Comparison of ENCODE assay signal across 8 cellular contexts in the genomic region with DNA sequence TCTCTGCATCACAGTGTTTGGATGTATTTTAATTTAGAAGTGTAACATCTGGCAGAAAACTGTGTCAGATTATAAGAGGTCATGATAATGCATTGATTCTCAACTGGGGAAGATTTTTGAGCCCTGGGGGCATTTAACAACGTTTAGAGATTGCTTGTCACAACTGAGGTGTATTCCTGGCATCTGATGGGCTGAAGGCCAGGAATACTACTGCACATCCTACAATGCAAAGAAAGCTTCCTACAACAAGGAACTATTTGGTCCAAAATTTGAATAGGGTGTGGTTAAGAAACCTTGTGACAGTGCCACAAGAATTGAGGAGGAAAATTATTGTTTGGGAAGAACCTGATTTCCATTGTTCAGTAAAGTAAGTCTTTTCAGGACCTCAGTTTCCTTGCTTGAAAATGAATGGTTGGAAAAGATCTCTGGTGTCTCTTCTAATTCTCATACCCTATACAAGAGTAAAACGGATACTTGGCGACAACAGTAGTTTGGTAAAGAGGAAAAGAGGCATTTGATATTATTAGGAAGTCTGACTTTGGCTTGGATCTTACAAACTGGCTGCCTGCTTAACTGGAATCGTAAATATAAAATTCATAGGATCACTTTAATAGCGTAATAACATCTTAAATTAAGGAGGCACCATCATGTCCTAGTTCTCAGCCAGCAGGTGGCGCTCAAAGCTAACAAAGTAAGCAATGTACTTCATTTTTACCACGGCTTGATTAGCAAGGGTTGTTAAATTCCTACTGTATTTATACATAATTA. TPM values are rescaled to one million over a fixed set of nuclear protein-coding genes. Genes with fewer than 3 reads are reported as not detected.
DNase-seq lines count a peak whose midpoint lies in the region; ATAC-seq and TF ChIP-seq lines count a peak whose summit lies in the region.

No MANE protein-coding gene starts in this region.

- H3K9me3 Mint-ChIP-seq in Calu3 (ENCODE audit: low read depth, unreplicated experiment) = no peaks in the 10 kb centered on the region
- H3K9me3 Mint-ChIP-seq in mesothelial cell of epicardium = no peaks in the 10 kb centered on the region

- peak overlapping the region; percentile 53 for H3K4me3 ChIP-seq in endocrine pancreas (ENCODE audit: control insufficient read depth, insufficient read depth, low read length)

- ATAC-seq in HG03439 (IDR thresholded peaks at IDR 0.05; ENCODE audit: unreplicated experiment) = peak; percentile 51
- no peak for ATAC-seq in HG03039 (IDR thresholded peaks at IDR 0.05; ENCODE audit: unreplicated experiment)

- no peak overlapping the region for H3K4me3 Mint-ChIP-seq in Calu3 (ENCODE audit: low read depth, unreplicated experiment)
- H3K4me3 Mint-ChIP-seq in mesothelial cell of epicardium = no peak overlapping the region

- BruUV-seq in Calu3 (replicated peaks; lab: Mats Ljungman, UMichigan) = no TSS peak

- H3K9me3 ChIP-seq in endocrine pancreas (ENCODE audit: control insufficient read depth, low read length) = no peaks in the 10 kb centered on the region

- CTCF ChIA-PET in Calu3 (lab: Charles Lee) = interaction anchor here (0.6 to 3.0 kb wide), 2 partner anchors 439 to 1070 kb away, joined by 4 to 9 read pairs; no protein-coding TSS in a partner anchor

- no peak overlapping the region for H3K27ac Mint-ChIP-seq in Calu3 (ENCODE audit: unreplicated experiment)
- no peak overlapping the region for H3K27ac Mint-ChIP-seq in mesothelial cell of epicardium

- peak; percentile 39 for TF ChIP-seq CTCF in Calu3 (IDR thresholded peaks at IDR 0.05; ENCODE audit: unreplicated experiment)
- TF ChIP-seq CTCF in mesothelial cell of epicardium (IDR thresholded peaks at IDR 0.05; ENCODE audit: unreplicated experiment) = peak; percentile 89

- H3K36me3 ChIP-seq in endocrine pancreas (ENCODE audit: control insufficient read depth, insufficient read depth, low read length) = no peaks in the 10 kb centered on the region

- DNase-seq in Calu3 = peak; percentile 71
- DNase-seq in NCI-H774 (lab: John Stamatoyannopoulos, UW) = peak; percentile 55
- peak; percentile 90 for DNase-seq in activated CD8-positive, alpha-beta memory T cell treated with anti-CD3 and anti-CD28 coated beads for 24 hours
- peak; percentile 74 to 81 for DNase-seq in mesothelial cell of epicardium (ENCODE audit: low spot score in 2 of 2, unreplicated experiment in 2 of 2)
- peak; percentile 48 to 57 for DNase-seq in stimulated activated CD8-positive, alpha-beta memory T cell treated with anti-CD3 and anti-CD28 coated beads, Interleukin-15, amount 100 ng/mL, for 48 hours (ENCODE audit: low read depth in 2 of 2)

- intact Hi-C loops in Calu3 (cut with micrococcal nuclease; ENCODE audit: unreplicated experiment) = loop anchor here (1.0 to 10.0 kb wide), 5 partner anchors 228 to 811 kb away; a partner anchor contains a TSS

- H3K36me3 Mint-ChIP-seq in Calu3 (ENCODE audit: insufficient read depth, unreplicated experiment) = no peaks in the 10 kb centered on the region
- H3K36me3 Mint-ChIP-seq in mesothelial cell of epicardium = no peaks in the 10 kb centered on the region

- no peaks in the 10 kb centered on the region for H3K27me3 ChIP-seq in endocrine pancreas (ENCODE audit: control insufficient read depth, insufficient read depth, low read length)

- H3K4me1 ChIP-seq in endocrine pancreas (ENCODE audit: control insufficient read depth, insufficient read depth, low read length) = no peaks in the 10 kb centered on the region

- H3K27me3 Mint-ChIP-seq in Calu3 (ENCODE audit: unreplicated experiment) = no peaks in the 10 kb centered on the region
- peaks cover 38% of the 10 kb centered on the region for H3K27me3 Mint-ChIP-seq in mesothelial cell of epicardium (ENCODE audit: low read depth)

- H3K4me1 Mint-ChIP-seq in Calu3 (ENCODE audit: low read depth, unreplicated experiment) = peaks cover 7% of the 10 kb centered on the region
- H3K4me1 Mint-ChIP-seq in mesothelial cell of epicardium = no peaks in the 10 kb centered on the region

- no peak overlapping the region for H3K9ac ChIP-seq in endocrine pancreas (ENCODE audit: control insufficient read depth, insufficient read depth, low read length)

RNA-seq across cellular contexts. Expression of a gene that starts 4.3 kb away (rescaled TPM):
- not detected in 2 replicates for total RNA-seq in Calu3 (2022)
- total RNA-seq in mesothelial cell of epicardium = not detected in 3 replicates
